ENCODE assay signal across 27 cellular contexts in genomic region chr18:49444599-49444998, GRCh38.
"Had no signal": no experiment of that assay in that cellular context is flagged by ENCODE, and none has a peak within 500 bp of the region (broad histone marks: within the 10 kb centered on the region; RNA-seq: fewer than 3 reads in every experiment).

No MANE protein-coding gene starts in this region.

- H3K27me3 ChIP-seq: adrenal gland, MG63 had no signal

- H3K36me3 ChIP-seq: adrenal gland had no signal

- ATAC-seq: activated CD8-positive, alpha-beta T cell treated with anti-CD3 and anti-CD28 coated beads for 36 hours; activated T-cell treated with anti-CD3 and anti-CD28 coated beads, Interleukin-2, amount 50 U/mL, for 72 hours; activated T-helper 17 cell treated with anti-CD3 and anti-CD28 coated beads, Interleukin-2, amount 50 U/mL, for 72 hours; Right ventricle myocardium inferior had no signal

- H3K4me3 ChIP-seq: adrenal gland, MG63, PC-9 had no signal

- DNase-seq: activated CD4-positive, alpha-beta T cell treated with anti-CD3 and anti-CD28 coated beads, Interleukin-2, amount 10 ng/mL, durations not matched to agents 24 days and 14 days; activated CD4-positive, alpha-beta T cell treated with anti-CD3 and anti-CD28 coated beads, Interleukin-2, amount 50 U/mL, for 4 hours; activated CD8-positive, alpha-beta T cell treated with anti-CD3 and anti-CD28 coated beads for 36 hours; activated effector memory CD4-positive, alpha-beta T cell treated with anti-CD3 and anti-CD28 coated beads, Interleukin-2, amount 50 U/mL, for 16 hours; activated naive CD4-positive, alpha-beta T cell; activated naive CD4-positive, alpha-beta T cell treated with anti-CD3 and anti-CD28 coated beads, Interleukin-2, amount 50 U/mL, for 16 hours; activated naive CD8-positive, alpha-beta T cell treated with anti-CD3 and anti-CD28 coated beads, Interleukin-2, amount 10 ng/mL, durations not matched to agents 7 days and 5 days; activated T-cell treated with anti-CD3 and anti-CD28 coated beads, Interleukin-2, amount 50 U/mL, for 1 hour; activated T-cell treated with anti-CD3 and anti-CD28 coated beads, Interleukin-2, amount 50 U/mL, for 72 hours; adrenal gland; caudate nucleus; cerebellar nuclear complex; Kasumi-1; KG1; MG63; MV-4-11; NCI-H1092; NCI-H1436 treated with DMSO at 0.1 percent for 48 hours; NCI-H1694 treated with DMSO at 0.1 percent for 48 hours; NCI-H2029; NCI-H345; NCI-H524 treated with DMSO at 0.1 percent for 48 hours; NK-92 treated with Interleukin-12 subunit alpha and Interleukin-12 subunit beta, amount 100 ng/mL, for 24 hours; PC-9; SIG-M5 had no signal
